12 cellular contexts compared by ENCODE assay signal in the genomic region with DNA sequence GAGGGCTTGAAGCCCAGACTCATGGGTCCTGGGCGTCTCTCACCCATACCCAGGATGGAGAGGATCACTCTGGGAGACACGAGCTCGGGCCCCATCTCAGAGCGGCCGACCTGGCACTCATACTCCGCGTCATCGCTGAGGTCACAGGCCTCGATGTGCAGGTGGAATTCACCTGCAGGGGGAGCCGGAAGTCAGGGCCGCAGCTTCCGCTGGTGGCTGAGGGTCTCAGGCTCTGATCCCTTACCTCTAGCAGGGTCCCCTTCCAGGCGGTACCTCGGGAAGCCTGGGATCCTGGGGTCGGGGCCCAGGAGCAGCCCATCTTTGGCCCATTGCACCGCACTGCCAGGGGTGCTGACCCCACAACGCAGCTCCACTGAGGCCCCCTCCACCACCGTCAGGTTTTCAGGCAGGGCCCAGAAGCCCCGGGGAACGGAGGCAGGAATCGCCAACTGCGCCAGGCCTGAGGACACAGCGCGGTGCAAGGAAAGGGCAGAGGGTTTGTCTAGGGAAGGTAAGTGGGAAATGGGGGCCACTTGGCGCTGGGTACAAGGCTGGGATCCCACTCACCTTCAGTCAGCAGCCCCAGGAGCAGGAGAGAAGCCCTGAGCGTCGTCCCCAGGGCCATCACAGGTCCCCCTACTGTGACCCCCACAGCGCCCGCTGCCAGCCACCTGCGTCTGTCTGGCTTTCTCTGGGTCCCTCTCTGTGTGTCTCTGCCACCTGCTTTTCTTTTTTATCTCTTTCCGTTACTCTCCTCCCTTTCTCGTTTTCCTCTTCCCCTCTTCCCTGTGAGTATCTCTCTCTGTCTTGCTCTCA. TPM values are rescaled to one million over a fixed set of nuclear protein-coding genes. Genes with fewer than 3 reads are reported as not detected.
DNase-seq lines count a peak whose midpoint lies in the region; ATAC-seq, FAIRE-seq and TF ChIP-seq lines count a peak whose summit lies in the region.
"Had no signal": no experiment of that assay in that cellular context is flagged by ENCODE, and none has a peak within 500 bp of the region (broad histone marks: within the 10 kb centered on the region; RNA-seq: fewer than 3 reads in every experiment).

No MANE protein-coding gene starts in this region.

- H4K5ac ChIP-seq in IMR-90 (ENCODE audit: low read depth, low read length), result no peak overlapping the region

- dilution Hi-C loops in IMR-90 (cut with HindIII; ENCODE audit: low sequenced_read_pairs, unreplicated experiment), result no loop called here

- H3K9me3 ChIP-seq in IMR-90 (ENCODE audit: control insufficient read depth, insufficient read depth, low read length) (no peaks in the 10 kb centered on the region), transverse colon (no peaks in the 10 kb centered on the region)
- H3K9me3 ChIP-seq: HAP-1 had no signal

- H4K8ac ChIP-seq in IMR-90 (ENCODE audit: low read depth in 2 of 2, low read length in 2 of 2), result no peak overlapping the region

- H3K14ac ChIP-seq in IMR-90 (replicated peaks; ENCODE audit: low read depth, low read length), result no peak overlapping the region

- no peak overlapping the region for H4K91ac ChIP-seq in IMR-90 (ENCODE audit: insufficient read depth, low read depth, low read length)

- peak; percentile 25 for TF ChIP-seq CTCF in D721Med (IDR thresholded peaks at IDR 0.05; ENCODE audit: insufficient read depth, missing control alignments)
- no peak for TF ChIP-seq CTCF in IMR-90 (conservative IDR thresholded peaks at IDR 0.05; ENCODE audit: low read depth, low read length)
- peak; percentile 25 for TF ChIP-seq CTCF in glutamatergic neuron (IDR thresholded peaks at IDR 0.05; ENCODE audit: partially characterized antibody, unreplicated experiment)
- TF ChIP-seq CTCF in transverse colon (IDR thresholded peaks at IDR 0.05), result no peak
- TF ChIP-seq CTCF in MCF 10A (IDR thresholded peaks at IDR 0.05; ENCODE audit: unreplicated experiment), result no peak

- no peak overlapping the region for H2BK15ac ChIP-seq in IMR-90 (ENCODE audit: low read depth, low read length)

- H2AK5ac ChIP-seq in IMR-90 (ENCODE audit: low read depth, low read length), result no peak overlapping the region

- H3K36me3 Mint-ChIP-seq in glutamatergic neuron (ENCODE audit: unreplicated experiment) (peaks cover 2% of the 10 kb centered on the region), MCF 10A (ENCODE audit: insufficient read depth, unreplicated experiment) (peaks cover 3% of the 10 kb centered on the region)
- H3K36me3 Mint-ChIP-seq: activated naive CD4-positive, alpha-beta T cell treated with anti-CD3 and anti-CD28 coated beads, Interleukin-2, amount 50 U/mL, for 24 hours had no signal

- H2AFZ ChIP-seq in IMR-90 (replicated peaks; ENCODE audit: low read length, poor library complexity), result peak overlapping the region; percentile 63

- no peak for TF ChIP-seq POLR2A in IMR-90 (IDR thresholded peaks at IDR 0.05; ENCODE audit: low read depth, low read length)
- no peak for TF ChIP-seq POLR2A in transverse colon (IDR thresholded peaks at IDR 0.05)

- H2BK20ac ChIP-seq in IMR-90 (ENCODE audit: low read depth, low read length), result no peak overlapping the region

- POLR2A ChIA-PET in IMR-90 (lab: Charles Lee; ENCODE audit: unreplicated experiment), result no interaction called here
- POLR2A ChIA-PET in MCF 10A (lab: Yijun Ruan, JAX), result no interaction called here

- no peak overlapping the region for H3K23ac ChIP-seq in IMR-90 (ENCODE audit: low read depth, low read length)

- peaks cover 68% of the 10 kb centered on the region for H3K27me3 ChIP-seq in IMR-90 (ENCODE audit: control insufficient read depth, insufficient read depth, low read length)
- H3K27me3 ChIP-seq in transverse colon, result peaks cover 84% of the 10 kb centered on the region

- no peaks in the 10 kb centered on the region for H3K36me3 ChIP-seq in IMR-90 (ENCODE audit: control insufficient read depth, insufficient read depth, low read length)
- H3K36me3 ChIP-seq in transverse colon, result no peaks in the 10 kb centered on the region
- H3K36me3 ChIP-seq: HAP-1 had no signal

- intact Hi-C loops in IMR-90 (cut with micrococcal nuclease), result loop anchor here (2.0 kb wide), 1 partner anchor 49 kb away; no protein-coding TSS in a partner anchor
- intact Hi-C loops in transverse colon (cut with DNase I; ENCODE audit: low total_unique reads), result no loop called here
- intact Hi-C loops in MCF 10A (cut with micrococcal nuclease), result no loop called here

- H3K56ac ChIP-seq in IMR-90 (ENCODE audit: extremely low read depth, insufficient read depth, low read length), result no peak overlapping the region

- no peak overlapping the region for H3K4ac ChIP-seq in IMR-90 (ENCODE audit: low read depth, low read length)

- BruUV-seq in IMR-90 (replicated peaks; lab: Mats Ljungman, UMichigan) (no TSS peak), MCF 10A (replicated peaks; lab: Mats Ljungman, UMichigan) (no TSS peak)

- DNase-seq in D721Med (ENCODE audit: insufficient read length, low spot score) (no peak), IMR-90 (no peak), glutamatergic neuron (peak; percentile 61), transverse colon (no peak), MCF 10A (ENCODE audit: unreplicated experiment) (no peak), HK-2 (ENCODE audit: unreplicated experiment) (no peak)
- DNase-seq: activated CD4-positive, CD25-positive, alpha-beta regulatory T cell; effector memory CD8-positive, alpha-beta T cell; RPMI8226 had no signal

- H3K4me3 Mint-ChIP-seq in glutamatergic neuron (ENCODE audit: unreplicated experiment) (no peak overlapping the region), MCF 10A (ENCODE audit: unreplicated experiment) (no peak overlapping the region)
- H3K4me3 Mint-ChIP-seq: activated naive CD4-positive, alpha-beta T cell treated with anti-CD3 and anti-CD28 coated beads, Interleukin-2, amount 50 U/mL, for 24 hours; effector memory CD8-positive, alpha-beta T cell had no signal

- no peaks in the 10 kb centered on the region for H4K20me1 ChIP-seq in IMR-90 (ENCODE audit: insufficient read depth, low read length)

- H3K4me1 ChIP-seq in IMR-90 (ENCODE audit: control insufficient read depth, insufficient read depth, low read length) (no peaks in the 10 kb centered on the region), transverse colon (peaks cover 0 to 6% (median 5%) of the 10 kb centered on the region in 4 donors)

- no peak overlapping the region for H2BK5ac ChIP-seq in IMR-90 (ENCODE audit: low read depth, low read length, poor library complexity, severe bottlenecking)

- H3K27ac Mint-ChIP-seq in glutamatergic neuron (ENCODE audit: unreplicated experiment) (no peak overlapping the region), MCF 10A (ENCODE audit: low read depth, unreplicated experiment) (no peak overlapping the region)
- H3K27ac Mint-ChIP-seq: activated naive CD4-positive, alpha-beta T cell treated with anti-CD3 and anti-CD28 coated beads, Interleukin-2, amount 50 U/mL, for 24 hours had no signal

- in situ Hi-C loops in IMR-90 (cut with MboI; ENCODE audit: low sequenced_read_pairs), result no loop called here
- in situ Hi-C loops in transverse colon (cut with MboI; ENCODE audit: low pct_ligation_motif_present in 1 of 4, low pct_unique_long_range_greater_than_20kb in 1 of 4, low sequenced_read_pairs in 3 of 4), result no loop called here

- H3K18ac ChIP-seq in IMR-90 (ENCODE audit: low read depth, low read length), result no peak overlapping the region

- no peaks in the 10 kb centered on the region for H3K9me1 ChIP-seq in IMR-90 (ENCODE audit: insufficient read depth, low read length)

- H3K9ac ChIP-seq in IMR-90 (ENCODE audit: low read depth, low read length), result no peak overlapping the region

- H2AK9ac ChIP-seq in IMR-90 (replicated peaks; ENCODE audit: low read depth, low read length, poor library complexity), result no peak overlapping the region

- H3K27ac ChIP-seq in IMR-90 (ENCODE audit: insufficient read depth, low read length) (no peak overlapping the region), transverse colon (no peak overlapping the region)

- H2BK120ac ChIP-seq in IMR-90 (ENCODE audit: low read depth, low read length), result no peak overlapping the region

- H3K27me3 Mint-ChIP-seq in glutamatergic neuron (ENCODE audit: unreplicated experiment) (peaks cover 16% of the 10 kb centered on the region), MCF 10A (ENCODE audit: insufficient read depth, unreplicated experiment) (peaks cover 67% of the 10 kb centered on the region)

- 39% methylated on average over 8 of the region's 32 CpGs; no CpG with 5 or more reads in 1 of the 2 experiments for WGBS in IMR-90 (ENCODE audit: extremely low coverage in 2 of 2, insufficient read length in 1 of 2), 2 experiments
- WGBS in transverse colon (ENCODE audit: low coverage in 1 of 2), 2 donors, result 36 to 56% methylated on average over 2 to 20 of the region's 32 CpGs

- H3K4me1 Mint-ChIP-seq in glutamatergic neuron (ENCODE audit: low read depth, unreplicated experiment) (peaks cover 31% of the 10 kb centered on the region), MCF 10A (ENCODE audit: insufficient read depth, unreplicated experiment) (peaks cover 2% of the 10 kb centered on the region)

- H3K79me1 ChIP-seq in IMR-90 (ENCODE audit: low read depth in 1 of 2, low read length in 2 of 2), result no peaks in the 10 kb centered on the region

- H3K4me3 ChIP-seq in IMR-90 (ENCODE audit: insufficient read depth, low read depth, low read length) (no peak overlapping the region), transverse colon (no peak overlapping the region)
- H3K4me3 ChIP-seq: HAP-1 had no signal

- TF ChIP-seq RAD21 in IMR-90 (IDR thresholded peaks at IDR 0.05; ENCODE audit: low read length), result no peak

- CTCF ChIA-PET in IMR-90 (lab: Yijun Ruan, JAX), result no interaction called here
- CTCF ChIA-PET in MCF 10A (lab: Yijun Ruan, JAX), result no interaction called here

- no peak for TF ChIP-seq EP300 in transverse colon (IDR thresholded peaks at IDR 0.05; ENCODE audit: low read depth)

- H3K9me3 Mint-ChIP-seq in glutamatergic neuron (ENCODE audit: unreplicated experiment) (peaks cover 16% of the 10 kb centered on the region), MCF 10A (ENCODE audit: unreplicated experiment) (no peaks in the 10 kb centered on the region)
- H3K9me3 Mint-ChIP-seq: activated naive CD4-positive, alpha-beta T cell treated with anti-CD3 and anti-CD28 coated beads, Interleukin-2, amount 50 U/mL, for 24 hours; effector memory CD8-positive, alpha-beta T cell had no signal

- no peak for ATAC-seq in IMR-90 (ENCODE audit: low read depth)
- ATAC-seq: effector memory CD8-positive, alpha-beta T cell had no signal

- no peak overlapping the region for H3K4me2 ChIP-seq in IMR-90 (ENCODE audit: low read depth, low read length)

- no peak for FAIRE-seq in D721Med (lab: Jason Lieb, UNC)

RNA-seq across cellular contexts. Expression of a gene that starts 0.9 kb away (rescaled TPM):
- total RNA-seq in IMR-90 (2012; rRNA removed), result not detected in 2 replicates
- not detected in 2 replicates for polyA plus RNA-seq in IMR-90 (2012; rRNA removed)
- not detected in 2 replicates for polyA plus RNA-seq in IMR-90 (2012; cell fraction: cytosol; rRNA removed)
- polyA plus RNA-seq in IMR-90 (2012; cell fraction: nucleus; rRNA removed; ENCODE audit: low replicate concordance), result not detected in 2 replicates
- total RNA-seq in glutamatergic neuron (ENCODE audit: unreplicated experiment), result 4.7 TPM
- not detected for total RNA-seq in transverse colon
- total RNA-seq in MCF 10A (2022), result not detected in 2 replicates
- total RNA-seq: osteoblast had no signal

RNA-seq across cellular contexts. Expression of a gene that starts 5.3 kb away (rescaled TPM):
- total RNA-seq in IMR-90 (2012; rRNA removed), result not detected in 2 replicates
- polyA plus RNA-seq in IMR-90 (2012; rRNA removed), result 0.04 TPM in 1 of 2 replicates, not detected in the other
- 0.04 TPM in 2 replicates for polyA plus RNA-seq in IMR-90 (2012; cell fraction: cytosol; rRNA removed)
- polyA plus RNA-seq in IMR-90 (2012; cell fraction: nucleus; rRNA removed; ENCODE audit: low replicate concordance), result 0.07 TPM in 1 of 2 replicates, not detected in the other
- 47.1 TPM for total RNA-seq in glutamatergic neuron (ENCODE audit: unreplicated experiment)
- total RNA-seq in transverse colon, result not detected
- total RNA-seq in MCF 10A (2022), result not detected in 2 replicates
- total RNA-seq: osteoblast had no signal

RNA-seq across cellular contexts. Expression of a gene that starts 17.0 kb away (rescaled TPM):
- total RNA-seq in IMR-90 (2012; rRNA removed), result 4.7 and 6.7 TPM in 2 replicates
- 41.0 and 44.3 TPM in 2 replicates for polyA plus RNA-seq in IMR-90 (2012; rRNA removed)
- polyA plus RNA-seq in IMR-90 (2012; cell fraction: cytosol; rRNA removed), result 33.4 and 44.7 TPM in 2 replicates
- polyA plus RNA-seq in IMR-90 (2012; cell fraction: nucleus; rRNA removed; ENCODE audit: low replicate concordance), result 16.6 and 37.3 TPM in 2 replicates
- 618 TPM for total RNA-seq in glutamatergic neuron (ENCODE audit: unreplicated experiment)
- 10 to 100 TPM in 1 of 4 donors, 1 to 10 TPM in 2, under 1 TPM in 1; 1.00 to 10.5 (median 4.5) TPM for total RNA-seq in transverse colon
- 1.3 and 2.4 TPM in 2 replicates for total RNA-seq in MCF 10A (2022)

RNA-seq across cellular contexts. Expression of a gene that starts 38.8 kb away (rescaled TPM):
- total RNA-seq in IMR-90 (2012; rRNA removed), result not detected in 2 replicates
- polyA plus RNA-seq in IMR-90 (2012; rRNA removed), result not detected in 2 replicates
- polyA plus RNA-seq in IMR-90 (2012; cell fraction: cytosol; rRNA removed), result not detected in 2 replicates
- not detected in 2 replicates for polyA plus RNA-seq in IMR-90 (2012; cell fraction: nucleus; rRNA removed; ENCODE audit: low replicate concordance)
- total RNA-seq in glutamatergic neuron (ENCODE audit: unreplicated experiment), result 0.64 TPM
- not detected for total RNA-seq in transverse colon
- not detected in 2 replicates for total RNA-seq in MCF 10A (2022)
- total RNA-seq: osteoblast had no signal

RNA-seq across cellular contexts. Expression of a gene that starts 48.9 kb away (rescaled TPM):
- total RNA-seq in IMR-90 (2012; rRNA removed), result 1.1 and 1.4 TPM in 2 replicates
- 12.3 and 13.3 TPM in 2 replicates for polyA plus RNA-seq in IMR-90 (2012; rRNA removed)
- 2.6 and 3.7 TPM in 2 replicates for polyA plus RNA-seq in IMR-90 (2012; cell fraction: cytosol; rRNA removed)
- 85.3 and 103 TPM in 2 replicates for polyA plus RNA-seq in IMR-90 (2012; cell fraction: nucleus; rRNA removed; ENCODE audit: low replicate concordance)
- total RNA-seq in glutamatergic neuron (ENCODE audit: unreplicated experiment), result 7.6 TPM
- 10 to 100 TPM in 3 of 4 donors, 1 to 10 TPM in 1; 7.5 to 29.5 (median 13.1) TPM for total RNA-seq in transverse colon
- total RNA-seq in MCF 10A (2022), result 6.4 and 8.4 TPM in 2 replicates

Comparison
In these comparisons a context has a peak if more than half of its experiments do, and no peak if none do; other contexts are left out.
1. CTCF ChIP-seq: peak in D721Med (single experiment) and glutamatergic neuron (single experiment); none in IMR-90 (single experiment), transverse colon (0 of 5) and MCF 10A (single experiment).
2. RNA of a gene that starts 5.3 kb away (total RNA-seq): 47.1 TPM in glutamatergic neuron (single experiment); not detected in IMR-90, not detected in transverse colon and not detected in MCF 10A; every median in the first group is over 10 times any median in the second.
3. RNA of a gene that starts 17.0 kb away (total RNA-seq): 618 TPM in glutamatergic neuron (single experiment); 1.00 to 10.5 TPM in transverse colon, 4.7 to 6.7 TPM in IMR-90 and 1.3 to 2.4 TPM in MCF 10A; every median in the first group is over 10 times any median in the second.